In the genomic region with DNA sequence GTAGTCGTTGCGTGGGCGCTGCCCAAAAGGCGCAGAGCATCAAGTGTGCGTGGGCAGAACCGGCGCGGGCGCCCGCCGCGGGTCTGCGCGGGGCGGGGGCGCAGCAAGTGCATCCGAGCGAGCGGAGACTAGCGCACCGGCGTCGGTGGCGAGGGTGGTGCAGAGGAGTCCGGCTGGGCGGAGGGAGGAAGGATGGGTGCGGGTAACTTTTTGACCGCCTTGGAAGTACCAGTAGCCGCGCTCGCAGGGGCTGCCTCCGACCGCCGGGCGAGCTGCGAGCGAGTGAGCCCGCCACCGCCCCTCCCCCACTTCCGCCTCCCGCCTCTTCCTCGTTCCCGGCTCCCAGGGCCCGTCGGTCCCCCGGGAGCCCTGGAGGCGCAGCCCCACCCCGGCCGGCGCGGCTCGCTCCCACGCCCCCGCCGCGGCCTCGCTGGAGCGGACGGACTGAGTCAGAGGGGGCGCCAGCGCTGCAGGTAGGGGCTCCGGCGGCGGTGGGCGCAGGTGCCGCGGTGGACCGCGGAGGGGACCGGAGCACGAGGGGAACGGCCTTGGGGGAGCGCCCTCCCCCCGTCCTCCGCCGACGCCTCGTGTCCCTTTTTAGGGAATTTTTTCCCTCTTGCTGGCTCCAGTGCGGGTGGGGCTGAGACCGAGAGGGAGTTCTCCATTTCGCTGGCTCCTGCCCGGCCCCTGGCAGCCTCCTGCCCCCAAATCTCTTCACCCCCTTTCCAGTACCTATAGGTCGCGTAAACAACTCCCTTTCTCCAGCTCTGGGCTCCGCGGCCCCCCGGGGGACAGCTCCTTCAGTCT, we compare ENCODE assay signal across 8 cellular contexts. TPM values are rescaled to one million over a fixed set of nuclear protein-coding genes. Genes with fewer than 3 reads are reported as not detected.
DNase-seq lines count a peak whose midpoint lies in the region; ATAC-seq and TF ChIP-seq lines count a peak whose summit lies in the region.

No MANE protein-coding gene starts in this region.

- H3K9me3 Mint-ChIP-seq in stimulated activated naive CD8-positive, alpha-beta T cell treated with anti-CD3 and anti-CD28 coated beads, Interleukin-15, amount 100 ng/mL, for 72 hours, result peaks cover 6 to 9% of the 10 kb centered on the region in 2 donors

- H3K27ac Mint-ChIP-seq in stimulated activated naive CD8-positive, alpha-beta T cell treated with anti-CD3 and anti-CD28 coated beads, Interleukin-15, amount 100 ng/mL, for 72 hours, result peak overlapping the region; percentile 92 to 95

- H3K27me3 ChIP-seq in esophagus muscularis mucosa, result no peaks in the 10 kb centered on the region
- H3K27me3 ChIP-seq in mucosa of stomach (ENCODE audit: control insufficient read depth, insufficient read depth, low read length), result no peaks in the 10 kb centered on the region

- H3K36me3 ChIP-seq in esophagus muscularis mucosa, result peaks cover 23 to 30% (median 26%) of the 10 kb centered on the region in 4 donors
- H3K36me3 ChIP-seq in mucosa of stomach (ENCODE audit: control insufficient read depth, insufficient read depth, low read length), result peaks cover 4% of the 10 kb centered on the region

- ATAC-seq in stimulated activated naive CD8-positive, alpha-beta T cell treated with anti-CD3 and anti-CD28 coated beads, Interleukin-15, amount 100 ng/mL, for 72 hours, result peak; percentile 68
- no peak for ATAC-seq in GM21786 (IDR thresholded peaks at IDR 0.05; ENCODE audit: unreplicated experiment)

- peak overlapping the region; percentile 96 to 99 (median 98) for H3K27ac ChIP-seq in esophagus muscularis mucosa (replicated peaks in 1 of 4)

- no peak for TF ChIP-seq POLR2A in esophagus muscularis mucosa (IDR thresholded peaks at IDR 0.05; ENCODE audit: low read depth)

- H3K4me1 Mint-ChIP-seq in stimulated activated naive CD8-positive, alpha-beta T cell treated with anti-CD3 and anti-CD28 coated beads, Interleukin-15, amount 100 ng/mL, for 72 hours, result peaks cover 41% of the 10 kb centered on the region

- H3K4me1 ChIP-seq in esophagus muscularis mucosa, result peaks cover 15 to 52% (median 42%) of the 10 kb centered on the region in 4 donors
- H3K4me1 ChIP-seq in mucosa of stomach (ENCODE audit: control insufficient read depth, insufficient read depth, low read length), result peaks cover 8% of the 10 kb centered on the region

- DNase-seq in GM13977 (ENCODE audit: low spot score) (peak; percentile 62), NCI-H748 (lab: John Stamatoyannopoulos, UW; ENCODE audit: unreplicated experiment) (peak; percentile 73), esophagus muscularis mucosa (ENCODE audit: extremely low spot score) (no peak), NAMALWA (ENCODE audit: low spot score) (no peak)
- peak; percentile 61 for DNase-seq in activated T-cell treated with anti-CD3 and anti-CD28 coated beads, Interleukin-2, amount 50 U/mL, for 1 hour
- DNase-seq in stimulated activated naive CD8-positive, alpha-beta T cell treated with anti-CD3 and anti-CD28 coated beads, Interleukin-15, amount 100 ng/mL, for 72 hours, result peak; percentile 25 to 42

- peak overlapping the region; percentile 89 to 92 for H3K4me3 Mint-ChIP-seq in stimulated activated naive CD8-positive, alpha-beta T cell treated with anti-CD3 and anti-CD28 coated beads, Interleukin-15, amount 100 ng/mL, for 72 hours

- in situ Hi-C loops in GM13977 (cut with MboI; ENCODE audit: low pct_unique_long_range_greater_than_20kb, low sequenced_read_pairs, unreplicated experiment), result no loop called here

- peak; percentile 24 for TF ChIP-seq CTCF in GM13977 (IDR thresholded peaks at IDR 0.05; ENCODE audit: extremely low read depth, insufficient read depth, missing control alignments)
- peak in 1 of 3 experiments; percentile 3 for TF ChIP-seq CTCF in esophagus muscularis mucosa (IDR thresholded peaks at IDR 0.05)

- WGBS in esophagus muscularis mucosa, result no CpG with 5 or more reads among the region's 87 CpGs

- H3K27me3 Mint-ChIP-seq in stimulated activated naive CD8-positive, alpha-beta T cell treated with anti-CD3 and anti-CD28 coated beads, Interleukin-15, amount 100 ng/mL, for 72 hours, result no peaks in the 10 kb centered on the region

- intact Hi-C loops in esophagus muscularis mucosa (cut with DNase I), result loop anchor here (5.0 kb wide), 1 partner anchor 34 kb away; no protein-coding TSS in a partner anchor

- H3K9me3 ChIP-seq in esophagus muscularis mucosa (no peaks in the 10 kb centered on the region), mucosa of stomach (ENCODE audit: control insufficient read depth, low read length) (no peaks in the 10 kb centered on the region)

- H3K4me3 ChIP-seq in esophagus muscularis mucosa, result peak overlapping the region; percentile 80 to 95 (median 90)
- peak overlapping the region; percentile 80 for H3K4me3 ChIP-seq in mucosa of stomach (ENCODE audit: low read length)

- peak overlapping the region; percentile 99 for H3K9ac ChIP-seq in mucosa of stomach (ENCODE audit: low read length)

- TF ChIP-seq EP300 in esophagus muscularis mucosa (IDR thresholded peaks at IDR 0.05), result no peak

RNA-seq across cellular contexts. Expression of a gene that starts 1.6 kb away (rescaled TPM):
- total RNA-seq in esophagus muscularis mucosa, result 100 to 1,000 TPM in 2 of 4 donors, 10 to 100 TPM in 2; 63.0 to 130 (median 109) TPM

RNA-seq across cellular contexts. Expression of a gene that starts 9.5 kb away (rescaled TPM):
- 10 to 100 TPM; 64.4 to 90.9 (median 80.4) TPM for total RNA-seq in esophagus muscularis mucosa

RNA-seq across cellular contexts. Expression of a gene that starts 28.3 kb away (rescaled TPM):
- total RNA-seq in esophagus muscularis mucosa, result 1 to 10 TPM in 2 of 4 donors, under 1 TPM in 1, not detected in 1; 0.17 to 2.1 (median 1.1) TPM

RNA-seq across cellular contexts. Expression of a gene that starts 43.5 kb away (rescaled TPM):
- total RNA-seq in esophagus muscularis mucosa, result 10 to 100 TPM; 28.2 to 48.4 (median 42.5) TPM

RNA-seq across cellular contexts. Expression of a gene that starts 58.2 kb away (rescaled TPM):
- 100 to 1,000 TPM in 1 of 4 donors, 10 to 100 TPM in 3; 61.9 to 177 (median 72.2) TPM for total RNA-seq in esophagus muscularis mucosa

Comparison
In these comparisons a context has a peak if more than half of its experiments do, and no peak if none do; other contexts are left out.
1. DNase-seq: peak in GM13977 (single experiment), NCI-H748 (single experiment), activated T-cell treated with anti-CD3 and anti-CD28 coated beads, Interleukin-2, amount 50 U/mL, for 1 hour (single experiment) and stimulated activated naive CD8-positive, alpha-beta T cell treated with anti-CD3 and anti-CD28 coated beads, Interleukin-15, amount 100 ng/mL, for 72 hours (2 of 2); none in esophagus muscularis mucosa (single experiment) and NAMALWA (single experiment).